25 cellular contexts compared by ENCODE assay signal in genomic region chr3:102980379-102980726, GRCh38.
DNase-seq lines count a peak whose midpoint lies in the region; ATAC-seq, FAIRE-seq and TF ChIP-seq lines count a peak whose summit lies in the region.
"Had no signal": no experiment of that assay in that cellular context is flagged by ENCODE, and none has a peak within 500 bp of the region (broad histone marks: within the 10 kb centered on the region; RNA-seq: fewer than 3 reads in every experiment).

No MANE protein-coding gene starts in this region.

- CTCF ChIA-PET in RWPE1 (lab: Yijun Ruan, JAX): interaction anchor here (0.7 to 1.2 kb wide), 2 partner anchors 128 to 307 kb away, joined by 3 read pairs; no protein-coding TSS in a partner anchor
- CTCF ChIA-PET in activated CD8-positive, alpha-beta T cell treated with anti-CD3 and anti-CD28 coated beads, Interleukin-2, amount 10 ng/mL, durations not matched to agents 7 days and 5 days (lab: Charles Lee): no interaction called here
- CTCF ChIA-PET in activated naive CD4-positive, alpha-beta T cell treated with anti-CD3 and anti-CD28 coated beads for 36 hours (lab: Charles Lee): interaction anchor here (0.6 kb wide), 1 partner anchor 559 kb away, joined by 3 read pairs; no protein-coding TSS in a partner anchor

- POLR2A ChIA-PET in RWPE1 (lab: Yijun Ruan, JAX; ENCODE audit: low non-redundant PET): no interaction called here
- POLR2A ChIA-PET in activated CD8-positive, alpha-beta T cell treated with anti-CD3 and anti-CD28 coated beads, Interleukin-2, amount 10 ng/mL, durations not matched to agents 7 days and 5 days (lab: Charles Lee): interaction anchor here (0.5 kb wide), 1 partner anchor 1602 kb away, joined by 4 read pairs; no protein-coding TSS in a partner anchor

- H3K27me3 Mint-ChIP-seq in nephron (ENCODE audit: low read depth): no peaks in the 10 kb centered on the region
- no peaks in the 10 kb centered on the region for H3K27me3 Mint-ChIP-seq in activated CD8-positive, alpha-beta T cell treated with anti-CD3 and anti-CD28 coated beads, Interleukin-2, amount 10 ng/mL, durations not matched to agents 7 days and 5 days (ENCODE audit: low read depth)
- no peaks in the 10 kb centered on the region for H3K27me3 Mint-ChIP-seq in activated naive CD4-positive, alpha-beta T cell treated with anti-CD3 and anti-CD28 coated beads for 36 hours (ENCODE audit: low read depth)
- H3K27me3 Mint-ChIP-seq: activated naive CD8-positive, alpha-beta T cell treated with anti-CD3 and anti-CD28 coated beads for 36 hours; naive B cell; T-helper 17 cell had no signal

- H3K9me3 ChIP-seq in fibroblast of lung (ENCODE audit: control insufficient read depth, insufficient read depth, low read depth, low read length): no peaks in the 10 kb centered on the region
- H3K9me3 ChIP-seq: upper lobe of right lung had no signal

- peaks cover 33% of the 10 kb centered on the region for H3K4me1 Mint-ChIP-seq in nephron
- H3K4me1 Mint-ChIP-seq in activated CD8-positive, alpha-beta T cell treated with anti-CD3 and anti-CD28 coated beads, Interleukin-2, amount 10 ng/mL, durations not matched to agents 7 days and 5 days (ENCODE audit: low read depth): no peaks in the 10 kb centered on the region
- no peaks in the 10 kb centered on the region for H3K4me1 Mint-ChIP-seq in activated naive CD4-positive, alpha-beta T cell treated with anti-CD3 and anti-CD28 coated beads for 36 hours (ENCODE audit: low read depth)
- H3K4me1 Mint-ChIP-seq: activated naive CD8-positive, alpha-beta T cell treated with anti-CD3 and anti-CD28 coated beads for 36 hours; CD14-positive monocyte; H9; naive B cell; T-helper 17 cell had no signal

- no peak for TF ChIP-seq CTCF in RWPE1 (conservative IDR thresholded peaks at IDR 0.05; ENCODE audit: low read depth)
- no peak for TF ChIP-seq CTCF in fibroblast of lung (conservative IDR thresholded peaks at IDR 0.05 in 1 of 2, IDR thresholded peaks at IDR 0.05 in 1 of 2; ENCODE audit: low read depth in 1 of 2, low read length in 2 of 2)
- no peak for TF ChIP-seq CTCF in nephron (IDR thresholded peaks at IDR 0.05; ENCODE audit: unreplicated experiment in 3 of 3)

- H3K36me3 ChIP-seq in fibroblast of lung (ENCODE audit: control insufficient read depth, insufficient read depth, low read length): no peaks in the 10 kb centered on the region
- H3K36me3 ChIP-seq: upper lobe of right lung had no signal

- H3K4me2 ChIP-seq in fibroblast of lung (ENCODE audit: extremely low read depth, insufficient read depth, low read length): peak overlapping the region; percentile 3

- FAIRE-seq in urothelium cell line (lab: Jason Lieb, UNC): no peak

- H4K20me1 ChIP-seq in fibroblast of lung (ENCODE audit: control insufficient read depth, extremely low read depth, insufficient read depth, low read length): no peaks in the 10 kb centered on the region

- no peak for DNase-seq in RWPE1 (ENCODE audit: low spot score)
- DNase-seq in fibroblast of lung (ENCODE audit: low read depth in 2 of 2): no peak
- peak; percentile 5 for DNase-seq in urothelium cell line (ENCODE audit: low spot score)
- no peak for DNase-seq in activated CD8-positive, alpha-beta T cell treated with anti-CD3 and anti-CD28 coated beads, Interleukin-2, amount 10 ng/mL, durations not matched to agents 7 days and 5 days
- DNase-seq in NCI-H226: no peak
- DNase-seq in activated naive CD4-positive, alpha-beta T cell treated with anti-CD3 and anti-CD28 coated beads for 36 hours: no peak
- DNase-seq: activated effector memory CD4-positive, alpha-beta T cell treated with Interleukin-2 at 50 U/mL for 16 hours; activated naive CD8-positive, alpha-beta T cell treated with anti-CD3 and anti-CD28 coated beads for 36 hours; activated T-cell treated with anti-CD3 and anti-CD28 coated beads for 4 hours; cerebellar nuclear complex; DMS79; H9; hippocampal formation; naive B cell; NCI-H1105 treated with DMSO at 0.1 percent for 48 hours; NCI-H2029; NCI-H2227 treated with DMSO at 0.1 percent for 48 hours; NCI-H774; RPMI8226; T-helper 17 cell; upper lobe of right lung had no signal

- H3K79me2 ChIP-seq in fibroblast of lung (ENCODE audit: control insufficient read depth, insufficient read depth, low read length): no peaks in the 10 kb centered on the region

- no peak overlapping the region for H3K4me3 Mint-ChIP-seq in nephron
- H3K4me3 Mint-ChIP-seq in activated CD8-positive, alpha-beta T cell treated with anti-CD3 and anti-CD28 coated beads, Interleukin-2, amount 10 ng/mL, durations not matched to agents 7 days and 5 days: no peak overlapping the region
- H3K4me3 Mint-ChIP-seq in activated naive CD4-positive, alpha-beta T cell treated with anti-CD3 and anti-CD28 coated beads for 36 hours: no peak overlapping the region
- H3K4me3 Mint-ChIP-seq: activated naive CD8-positive, alpha-beta T cell treated with anti-CD3 and anti-CD28 coated beads for 36 hours; CD14-positive monocyte; H9; naive B cell; T-helper 17 cell had no signal

- H3K27ac ChIP-seq in RWPE1 (peak overlapping the region; percentile 56), fibroblast of lung (ENCODE audit: insufficient read depth, low read length) (no peak overlapping the region)
- H3K27ac ChIP-seq: SK-N-MC, upper lobe of right lung had no signal

- H2AFZ ChIP-seq in fibroblast of lung (ENCODE audit: low read length): no peak overlapping the region

- ATAC-seq in activated CD8-positive, alpha-beta T cell treated with anti-CD3 and anti-CD28 coated beads, Interleukin-2, amount 10 ng/mL, durations not matched to agents 7 days and 5 days: no peak
- ATAC-seq: left colon, T-helper 17 cell had no signal

- peak overlapping the region in 1 of 4 experiments; percentile 31 for H3K4me3 ChIP-seq in fibroblast of lung (replicated peaks in 1 of 4; ENCODE audit: control extremely low read depth in 1 of 4, insufficient read depth in 1 of 4, low read depth in 3 of 4, low read length in 4 of 4)
- H3K4me3 ChIP-seq: SK-N-MC, upper lobe of right lung had no signal

- H3K9me3 Mint-ChIP-seq in nephron: peaks cover 6% of the 10 kb centered on the region
- H3K9me3 Mint-ChIP-seq in activated CD8-positive, alpha-beta T cell treated with anti-CD3 and anti-CD28 coated beads, Interleukin-2, amount 10 ng/mL, durations not matched to agents 7 days and 5 days (ENCODE audit: insufficient read depth): no peaks in the 10 kb centered on the region
- H3K9me3 Mint-ChIP-seq in activated naive CD4-positive, alpha-beta T cell treated with anti-CD3 and anti-CD28 coated beads for 36 hours: peaks cover under 1% of the 10 kb centered on the region
- H3K9me3 Mint-ChIP-seq: H9 had no signal

- no peak overlapping the region for H3K9ac ChIP-seq in fibroblast of lung (ENCODE audit: insufficient read depth, low read length)

- no peaks in the 10 kb centered on the region for H3K27me3 ChIP-seq in fibroblast of lung (ENCODE audit: control insufficient read depth, insufficient read depth, low read length)
- H3K27me3 ChIP-seq: upper lobe of right lung had no signal

- H3K4me1 ChIP-seq in fibroblast of lung (ENCODE audit: control insufficient read depth, extremely low read depth, insufficient read depth, low read length): no peaks in the 10 kb centered on the region
- H3K4me1 ChIP-seq: upper lobe of right lung had no signal

- H3K36me3 Mint-ChIP-seq in nephron (ENCODE audit: low read depth): no peaks in the 10 kb centered on the region
- H3K36me3 Mint-ChIP-seq in activated CD8-positive, alpha-beta T cell treated with anti-CD3 and anti-CD28 coated beads, Interleukin-2, amount 10 ng/mL, durations not matched to agents 7 days and 5 days (ENCODE audit: low read depth): no peaks in the 10 kb centered on the region
- H3K36me3 Mint-ChIP-seq in activated naive CD4-positive, alpha-beta T cell treated with anti-CD3 and anti-CD28 coated beads for 36 hours (ENCODE audit: low read depth): no peaks in the 10 kb centered on the region
- H3K36me3 Mint-ChIP-seq: activated naive CD8-positive, alpha-beta T cell treated with anti-CD3 and anti-CD28 coated beads for 36 hours; CD14-positive monocyte; naive B cell had no signal

- intact Hi-C loops in activated naive CD4-positive, alpha-beta T cell treated with anti-CD3 and anti-CD28 coated beads for 36 hours (cut with micrococcal nuclease): no loop called here

- H3K27ac Mint-ChIP-seq in nephron: peak overlapping the region; percentile 72 to 85 (median 85)
- no peak overlapping the region for H3K27ac Mint-ChIP-seq in activated CD8-positive, alpha-beta T cell treated with anti-CD3 and anti-CD28 coated beads, Interleukin-2, amount 10 ng/mL, durations not matched to agents 7 days and 5 days
- no peak overlapping the region for H3K27ac Mint-ChIP-seq in activated naive CD4-positive, alpha-beta T cell treated with anti-CD3 and anti-CD28 coated beads for 36 hours
- H3K27ac Mint-ChIP-seq: activated naive CD8-positive, alpha-beta T cell treated with anti-CD3 and anti-CD28 coated beads for 36 hours; CD14-positive monocyte; H9; naive B cell; T-helper 17 cell had no signal

Comparison
In these comparisons a context has a peak if more than half of its experiments do, and no peak if none do; other contexts are left out.
1. H3K27ac Mint-ChIP-seq: peak in nephron (3 of 3); none in activated CD8-positive, alpha-beta T cell treated with anti-CD3 and anti-CD28 coated beads, Interleukin-2, amount 10 ng/mL, durations not matched to agents 7 days and 5 days (single experiment) and activated naive CD4-positive, alpha-beta T cell treated with anti-CD3 and anti-CD28 coated beads for 36 hours (single experiment).